Comparison of ENCODE assay signal across 16 cellular contexts in the genomic region with DNA sequence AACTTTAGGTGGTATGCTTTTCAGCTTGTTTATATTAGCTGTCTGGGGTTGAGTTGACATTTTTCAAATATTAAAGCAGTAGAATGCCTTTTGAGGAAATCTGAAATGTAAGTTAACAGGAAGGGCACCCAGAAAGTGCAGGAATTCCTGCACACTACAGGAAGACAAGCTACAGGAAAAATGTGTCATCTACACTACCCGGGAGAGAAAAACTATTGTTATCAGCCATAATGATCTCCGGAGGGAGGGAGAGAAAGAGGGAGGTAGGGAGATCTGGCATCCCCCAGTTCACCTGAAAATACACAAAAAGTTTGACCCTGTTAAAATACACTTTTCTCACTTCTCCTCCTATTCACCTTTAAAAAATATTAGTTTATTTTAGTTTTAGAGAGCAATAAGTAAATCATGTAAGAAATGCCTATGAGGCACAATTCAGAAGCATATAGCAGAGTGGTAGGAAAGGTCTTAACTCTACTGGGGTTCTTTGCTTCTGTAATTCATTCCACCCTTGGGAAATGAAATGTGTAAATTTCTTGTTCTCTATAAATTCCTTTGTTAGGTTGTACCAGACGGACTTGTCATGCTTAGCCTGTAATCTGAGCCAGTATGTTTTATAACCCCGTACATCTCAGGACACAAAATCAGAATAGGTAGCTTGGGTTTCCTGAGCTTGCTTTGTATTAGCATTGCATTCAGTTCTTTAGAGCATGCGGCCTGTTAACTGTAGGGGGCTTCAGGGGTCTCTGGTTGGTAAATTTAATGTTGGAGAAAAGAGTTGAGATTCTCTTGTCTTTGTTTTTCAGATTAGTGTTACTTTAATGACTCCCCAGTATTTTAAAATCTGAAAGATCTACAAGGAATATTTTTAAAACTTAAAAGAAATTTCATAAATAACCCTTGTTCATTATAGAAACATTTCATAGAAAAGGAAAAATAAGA. TPM values are rescaled to one million over a fixed set of nuclear protein-coding genes. Genes with fewer than 3 reads are reported as not detected.
DNase-seq lines count a peak whose midpoint lies in the region; ATAC-seq, FAIRE-seq and TF ChIP-seq lines count a peak whose summit lies in the region.
"Had no signal": no experiment of that assay in that cellular context is flagged by ENCODE, and none has a peak within 500 bp of the region (broad histone marks: within the 10 kb centered on the region; RNA-seq: fewer than 3 reads in every experiment).

No MANE protein-coding gene starts in this region.

- H2AFZ ChIP-seq in astrocyte (ENCODE audit: low read depth, low read length): no peak overlapping the region
- peak overlapping the region; percentile 34 for H2AFZ ChIP-seq in smooth muscle cell (ENCODE audit: low read depth)

- FAIRE-seq in astrocyte (lab: Jason Lieb, UNC): no peak

- H3K9me3 Mint-ChIP-seq in astrocyte (ENCODE audit: unreplicated experiment): no peaks in the 10 kb centered on the region

- H3K9me3 ChIP-seq in astrocyte (ENCODE audit: insufficient read depth, low read depth, low read length): no peaks in the 10 kb centered on the region
- no peaks in the 10 kb centered on the region for H3K9me3 ChIP-seq in smooth muscle cell (replicated peaks; ENCODE audit: low read depth)
- H3K9me3 ChIP-seq: colonic mucosa, MG63, SJCRH30 had no signal

- H3K4me3 ChIP-seq in astrocyte (ENCODE audit: insufficient read depth, low read depth, low read length): no peak overlapping the region
- H3K4me3 ChIP-seq in smooth muscle cell: peak overlapping the region; percentile 19
- H3K4me3 ChIP-seq: colonic mucosa, MG63, SJCRH30 had no signal

- H3K27ac ChIP-seq in astrocyte (ENCODE audit: low read depth, low read length): no peak overlapping the region
- no peak overlapping the region for H3K27ac ChIP-seq in smooth muscle cell (ENCODE audit: low read depth)
- H3K27ac ChIP-seq: 22Rv1, colonic mucosa, foreskin keratinocyte, SJCRH30 had no signal

- peaks cover 7% of the 10 kb centered on the region for H3F3A ChIP-seq in smooth muscle cell (ENCODE audit: low read depth)

- peak overlapping the region; percentile 51 for H3K4me2 ChIP-seq in astrocyte (ENCODE audit: low read length)
- H3K4me2 ChIP-seq in smooth muscle cell: peak overlapping the region; percentile 1

- H3K4me3 Mint-ChIP-seq in astrocyte (ENCODE audit: unreplicated experiment): peak overlapping the region; percentile 40

- H3K4me1 ChIP-seq in astrocyte (ENCODE audit: insufficient read depth, low read length): peaks cover 8% of the 10 kb centered on the region
- peaks cover 31% of the 10 kb centered on the region for H3K4me1 ChIP-seq in smooth muscle cell (ENCODE audit: low read depth)
- H3K4me1 ChIP-seq: foreskin keratinocyte, SJCRH30 had no signal

- 44% methylated on average over 5 of the region's 5 CpGs for WGBS in smooth muscle cell (ENCODE audit: low lambda C conversion rate)

- ATAC-seq in GM21390 (IDR thresholded peaks at IDR 0.05; ENCODE audit: unreplicated experiment) (no peak), GM21723 (IDR thresholded peaks at IDR 0.05; ENCODE audit: unreplicated experiment) (no peak)
- ATAC-seq: activated CD4-positive, CD25-positive, alpha-beta regulatory T cell treated with anti-CD3 and anti-CD28 coated beads, Interleukin-2, amount 50 U/mL, for 24 hours; foreskin keratinocyte had no signal

- H3K36me3 Mint-ChIP-seq in astrocyte (ENCODE audit: low read depth, unreplicated experiment): no peaks in the 10 kb centered on the region

- peaks cover under 1% of the 10 kb centered on the region for H3K27me3 Mint-ChIP-seq in astrocyte (ENCODE audit: low read depth, unreplicated experiment)

- H3K79me2 ChIP-seq in astrocyte (ENCODE audit: insufficient read depth, low read length): no peaks in the 10 kb centered on the region
- H3K79me2 ChIP-seq in smooth muscle cell (ENCODE audit: low read depth): no peaks in the 10 kb centered on the region

- H3K9ac ChIP-seq in astrocyte (ENCODE audit: low read length) (no peak overlapping the region), smooth muscle cell (ENCODE audit: low read depth) (no peak overlapping the region)

- no peaks in the 10 kb centered on the region for H4K20me1 ChIP-seq in astrocyte (ENCODE audit: insufficient read depth, low read length)
- H4K20me1 ChIP-seq in smooth muscle cell (ENCODE audit: low read depth): no peaks in the 10 kb centered on the region

- DNase-seq in NCI-H2107 treated with DMSO at 0.1 percent for 48 hours (lab: John Stamatoyannopoulos, UW; ENCODE audit: unreplicated experiment): peak; percentile 21
- DNase-seq in NCI-H2107 (lab: John Stamatoyannopoulos, UW): no peak
- DNase-seq in astrocyte (ENCODE audit: low read depth): no peak
- peak; percentile 60 for DNase-seq in iris pigment epithelial cell (ENCODE audit: low read depth)
- no peak for DNase-seq in smooth muscle cell (lab: John Stamatoyannopoulos, UW; ENCODE audit: unreplicated experiment)
- no peak for DNase-seq in Ammon's horn (ENCODE audit: low spot score)
- DNase-seq: activated effector memory CD4-positive, alpha-beta T cell treated with Interleukin-2 at 50 U/mL for 16 hours; colonic mucosa; foreskin keratinocyte; MG63; NCI-H446 treated with DMSO at 0.1 percent for 48 hours; SJCRH30 had no signal

- H3K27ac Mint-ChIP-seq in astrocyte (ENCODE audit: unreplicated experiment): peak overlapping the region; percentile 21

- H3K36me3 ChIP-seq in astrocyte (ENCODE audit: insufficient read depth, low read length) (no peaks in the 10 kb centered on the region), smooth muscle cell (ENCODE audit: low read depth) (no peaks in the 10 kb centered on the region)
- H3K36me3 ChIP-seq: colonic mucosa, MG63, SJCRH30 had no signal

- TF ChIP-seq CTCF in astrocyte (IDR thresholded peaks at IDR 0.05; ENCODE audit: insufficient read depth, low read depth, low read length): no peak
- TF ChIP-seq CTCF in smooth muscle cell (IDR thresholded peaks at IDR 0.05; ENCODE audit: borderline replicate concordance, insufficient read depth, poor library complexity, severe bottlenecking): no peak

- H3K27me3 ChIP-seq in astrocyte (ENCODE audit: insufficient read depth, low read length): no peaks in the 10 kb centered on the region
- no peaks in the 10 kb centered on the region for H3K27me3 ChIP-seq in smooth muscle cell (ENCODE audit: low read depth)
- H3K27me3 ChIP-seq: colonic mucosa, foreskin keratinocyte, MG63, SJCRH30 had no signal

- H3K4me1 Mint-ChIP-seq in astrocyte (ENCODE audit: low read depth, unreplicated experiment): peaks cover 17% of the 10 kb centered on the region

RNA-seq across cellular contexts. Expression of gene MAP2K6, which starts 3.3 kb away (rescaled TPM):
- 8.8 and 10.1 TPM in 2 replicates for total RNA-seq in astrocyte
- 8.1 and 8.2 TPM in 2 replicates for total RNA-seq in smooth muscle cell
- polyA plus RNA-seq in smooth muscle cell: 3.8 and 5.0 TPM in 2 replicates

Comparison
In these comparisons a context has a peak if more than half of its experiments do, and no peak if none do; other contexts are left out.
1. DNase-seq: peak in NCI-H2107 treated with DMSO at 0.1 percent for 48 hours (single experiment) and iris pigment epithelial cell (single experiment); none in NCI-H2107 (single experiment), astrocyte (single experiment), smooth muscle cell (single experiment) and Ammon's horn (single experiment).